In the genomic region with DNA sequence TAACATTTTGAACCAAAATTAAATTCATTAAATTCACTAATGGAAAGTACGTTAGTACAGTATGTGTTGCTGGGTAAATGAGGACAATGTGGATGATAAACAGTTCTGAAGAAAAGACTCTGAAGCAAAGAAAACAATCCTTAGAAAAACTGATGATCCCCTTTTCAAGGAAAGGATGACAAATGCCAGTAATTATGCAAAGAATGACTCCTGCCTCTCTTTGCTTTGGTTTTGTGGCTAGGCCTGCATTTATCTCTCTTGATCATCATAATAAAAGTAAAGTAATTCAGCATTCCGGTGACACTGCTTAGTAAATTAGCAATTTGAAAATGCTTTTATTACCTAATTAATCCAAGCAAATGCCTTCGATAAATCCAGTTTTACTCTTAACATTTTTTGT, we compare ENCODE assay signal across 14 cellular contexts.
DNase-seq lines count a peak whose midpoint lies in the region; ATAC-seq and TF ChIP-seq lines count a peak whose summit lies in the region.
"Had no signal": no experiment of that assay in that cellular context is flagged by ENCODE, and none has a peak within 500 bp of the region (broad histone marks: within the 10 kb centered on the region; RNA-seq: fewer than 3 reads in every experiment).

No MANE protein-coding gene starts in this region.

- no peak for TF ChIP-seq POLR2A in prostate gland (IDR thresholded peaks at IDR 0.05)

- H3K9me3 ChIP-seq in iPS-18a (ENCODE audit: control insufficient read depth, low read depth, low read length) (peaks cover 3% of the 10 kb centered on the region), prostate gland (no peaks in the 10 kb centered on the region)

- H3K9ac ChIP-seq in iPS-18a (ENCODE audit: low read length) = peak overlapping the region; percentile 46

- H3K27ac Mint-ChIP-seq in GM23338 (peak overlapping the region; percentile 93), WTC11 (peak overlapping the region; percentile 95), T-cell (no peak overlapping the region)
- H3K27ac Mint-ChIP-seq: memory B cell had no signal

- POLR2A ChIA-PET in WTC11 (lab: Charles Lee) (no interaction called here), T-cell (lab: Charles Lee) (no interaction called here)

- H3K4me3 Mint-ChIP-seq in GM23338 (peak overlapping the region; percentile 99; the same call in 2 of the 3 replicates), WTC11 (peak overlapping the region; percentile 56), T-cell (no peak overlapping the region)
- H3K4me3 Mint-ChIP-seq: memory B cell had no signal

- H3K4me2 ChIP-seq in GM23338 = peak overlapping the region; percentile 71

- H3K79me2 ChIP-seq in GM23338 (replicated peaks; ENCODE audit: insufficient read depth) = peaks cover 31% of the 10 kb centered on the region

- intact Hi-C loops in prostate gland (cut with DNase I) = no loop called here

- H3K4me3 ChIP-seq in GM23338 (peak overlapping the region; percentile 87), iPS-18a (ENCODE audit: low read length) (peak overlapping the region; percentile 25), prostate gland (no peak overlapping the region), coronary artery (no peak overlapping the region)
- H3K4me3 ChIP-seq: SK-N-MC had no signal

- CTCF ChIA-PET in WTC11 (lab: Charles Lee) = interaction anchor here (2.0 kb wide), 1 partner anchor 51 kb away, joined by 4 read pairs; no protein-coding TSS in a partner anchor
- CTCF ChIA-PET in T-cell (lab: Charles Lee) = interaction anchor here in 1 of 2 donors (1.8 kb wide), 1 partner anchor 47 kb away, joined by 7 read pairs; no protein-coding TSS in a partner anchor

- no peaks in the 10 kb centered on the region for H3K9me2 ChIP-seq in GM23338 (ENCODE audit: insufficient read depth)

- ATAC-seq in GM23338 (no peak), WTC11 (no peak), T-cell (replicated peaks in 1 of 4) (no peak), HG03432 (IDR thresholded peaks at IDR 0.05; ENCODE audit: unreplicated experiment) (no peak)

- H2AFZ ChIP-seq in GM23338 = no peak overlapping the region

- 65% methylated on average over 3 of the region's 3 CpGs for WGBS in prostate gland

- H3K4me1 Mint-ChIP-seq in GM23338 = peaks cover 37% of the 10 kb centered on the region
- peaks cover 51% of the 10 kb centered on the region for H3K4me1 Mint-ChIP-seq in WTC11
- H3K4me1 Mint-ChIP-seq in T-cell = peaks cover 4 to 26% (median 12%) of the 10 kb centered on the region in 3 donors

- H3K36me3 ChIP-seq in GM23338 (ENCODE audit: insufficient read depth) = peaks cover 3% of the 10 kb centered on the region; the same call in 1 of the 2 replicates
- peaks cover 5% of the 10 kb centered on the region for H3K36me3 ChIP-seq in iPS-18a (ENCODE audit: control insufficient read depth, low read depth, low read length)
- no peaks in the 10 kb centered on the region for H3K36me3 ChIP-seq in prostate gland

- H3K27me3 Mint-ChIP-seq in GM23338 (ENCODE audit: insufficient read depth, low read depth, poor library complexity) = peaks cover 3% of the 10 kb centered on the region
- H3K27me3 Mint-ChIP-seq in WTC11 (ENCODE audit: low read depth) = no peaks in the 10 kb centered on the region
- H3K27me3 Mint-ChIP-seq in T-cell = peaks cover 0 to 6% of the 10 kb centered on the region in 2 donors
- H3K27me3 Mint-ChIP-seq: CD4-positive, CD25-positive, alpha-beta regulatory T cell had no signal

- peaks cover 25% of the 10 kb centered on the region; the same call in 1 of the 2 replicates for H3K4me1 ChIP-seq in GM23338 (ENCODE audit: insufficient read depth)
- H3K4me1 ChIP-seq in iPS-18a (ENCODE audit: control insufficient read depth, low read depth, low read length) = peaks cover 17% of the 10 kb centered on the region
- H3K4me1 ChIP-seq in prostate gland (replicated peaks) = no peaks in the 10 kb centered on the region

- TF ChIP-seq CTCF in GM23338 (conservative IDR thresholded peaks at IDR 0.05; ENCODE audit: low read depth in 2 of 2) = no peak
- TF ChIP-seq CTCF in WTC11 (IDR thresholded peaks at IDR 0.05) = no peak
- no peak for TF ChIP-seq CTCF in prostate gland (IDR thresholded peaks at IDR 0.05)
- no peak for TF ChIP-seq CTCF in coronary artery (IDR thresholded peaks at IDR 0.05)

- H3K36me3 Mint-ChIP-seq in GM23338 (ENCODE audit: low read depth) (peaks cover 26% of the 10 kb centered on the region), WTC11 (peaks cover 17% of the 10 kb centered on the region), T-cell (peaks cover 2% of the 10 kb centered on the region)
- H3K36me3 Mint-ChIP-seq: CD4-positive, CD25-positive, alpha-beta regulatory T cell; memory B cell had no signal

- peak overlapping the region; percentile 89 for H3K27ac ChIP-seq in GM23338 (ENCODE audit: low read depth)
- H3K27ac ChIP-seq in iPS-18a (ENCODE audit: low read length) = peak overlapping the region; percentile 24
- no peak overlapping the region for H3K27ac ChIP-seq in prostate gland
- H3K27ac ChIP-seq in coronary artery = no peak overlapping the region

- 0 out of 3 replicates have a peak, but pooled peaks cover 2% of the 10 kb centered on the region for H3K9me3 Mint-ChIP-seq in GM23338
- no peaks in the 10 kb centered on the region for H3K9me3 Mint-ChIP-seq in WTC11
- H3K9me3 Mint-ChIP-seq in T-cell = no peaks in the 10 kb centered on the region
- H3K9me3 Mint-ChIP-seq: memory B cell had no signal

- H4K20me1 ChIP-seq in GM23338 (replicated peaks; ENCODE audit: insufficient read depth) = no peaks in the 10 kb centered on the region

- H3K27me3 ChIP-seq in GM23338 (ENCODE audit: insufficient read depth) (no peaks in the 10 kb centered on the region), iPS-18a (ENCODE audit: control insufficient read depth, insufficient read depth, low read length) (no peaks in the 10 kb centered on the region), prostate gland (replicated peaks; ENCODE audit: insufficient read depth) (no peaks in the 10 kb centered on the region)

- DNase-seq in AG08396 (ENCODE audit: low spot score) (peak; percentile 13), GM23338 (ENCODE audit: low spot score) (peak; percentile 28), WTC11 (ENCODE audit: low spot score) (no peak), prostate gland (ENCODE audit: low spot score) (no peak), T-cell (no peak), coronary artery (ENCODE audit: low spot score) (no peak)
- DNase-seq: effector CD4-positive, alpha-beta T cell; NCI-H1092; NCI-H526 treated with DMSO at 0.1 percent for 48 hours had no signal

- H3F3A ChIP-seq in GM23338 (replicated peaks; ENCODE audit: low read depth) = no peaks in the 10 kb centered on the region

TF ChIP-seq in GM23338, 12 proteins besides CTCF, POLR2A, EP300 and RAD21 (continues in another document):
- TF ChIP-seq NANOG (IDR thresholded peaks at IDR 0.05; ENCODE audit: borderline replicate concordance) (no peak), ZNF114 (CRISPR knock-in tag; IDR thresholded peaks at IDR 0.05) (no peak), JUNB (IDR thresholded peaks at IDR 0.05; ENCODE audit: unreplicated experiment) (no peak), POLR2AphosphoS5 (IDR thresholded peaks at IDR 0.05; ENCODE audit: low read depth) (no peak), STAT1 (IDR thresholded peaks at IDR 0.05; ENCODE audit: unreplicated experiment) (no peak), ZNF331 (CRISPR knock-in tag; IDR thresholded peaks at IDR 0.05; ENCODE audit: low read depth) (no peak)

TF ChIP-seq in WTC11, 78 proteins besides CTCF, POLR2A, EP300 and RAD21:
- TF ChIP-seq KAT7 (CRISPR knock-in tag; IDR thresholded peaks at IDR 0.05; ENCODE audit: borderline replicate concordance) (no peak), NR2C2 (CRISPR knock-in tag; IDR thresholded peaks at IDR 0.05) (no peak), TEAD1 (CRISPR knock-in tag; IDR thresholded peaks at IDR 0.05) (no peak), ZNF219 (CRISPR knock-in tag; IDR thresholded peaks at IDR 0.05; ENCODE audit: borderline replicate concordance) (no peak), FOXK1 (CRISPR knock-in tag; IDR thresholded peaks at IDR 0.05) (no peak), GTF2I (CRISPR knock-in tag; conservative IDR thresholded peaks at IDR 0.05) (no peak)
- TF ChIP-seq, protein P1, sequence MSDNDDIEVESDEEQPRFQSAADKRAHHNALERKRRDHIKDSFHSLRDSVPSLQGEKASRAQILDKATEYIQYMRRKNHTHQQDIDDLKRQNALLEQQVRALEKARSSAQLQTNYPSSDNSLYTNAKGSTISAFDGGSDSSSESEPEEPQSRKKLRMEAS (CRISPR knock-in tag; IDR thresholded peaks at IDR 0.05) = no peak
- TF ChIP-seq, protein P2, sequence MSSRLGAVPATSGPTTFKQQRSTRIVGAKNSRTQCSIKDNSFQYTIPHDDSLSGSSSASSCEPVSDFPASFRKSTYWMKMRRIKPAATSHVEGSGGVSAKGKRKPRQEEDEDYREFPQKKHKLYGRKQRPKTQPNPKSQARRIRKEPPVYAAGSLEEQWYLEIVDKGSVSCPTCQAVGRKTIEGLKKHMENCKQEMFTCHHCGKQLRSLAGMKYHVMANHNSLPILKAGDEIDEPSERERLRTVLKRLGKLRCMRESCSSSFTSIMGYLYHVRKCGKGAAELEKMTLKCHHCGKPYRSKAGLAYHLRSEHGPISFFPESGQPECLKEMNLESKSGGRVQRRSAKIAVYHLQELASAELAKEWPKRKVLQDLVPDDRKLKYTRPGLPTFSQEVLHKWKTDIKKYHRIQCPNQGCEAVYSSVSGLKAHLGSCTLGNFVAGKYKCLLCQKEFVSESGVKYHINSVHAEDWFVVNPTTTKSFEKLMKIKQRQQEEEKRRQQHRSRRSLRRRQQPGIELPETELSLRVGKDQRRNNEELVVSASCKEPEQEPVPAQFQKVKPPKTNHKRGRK (CRISPR knock-in tag; IDR thresholded peaks at IDR 0.05; ENCODE audit: borderline replicate concordance) = no peak

Comparison
In these comparisons a context has a peak if more than half of its experiments do, and no peak if none do; other contexts are left out.
1. DNase-seq: peak in AG08396 (single experiment) and GM23338 (single experiment); none in WTC11 (single experiment), prostate gland (single experiment), T-cell (0 of 34) and coronary artery (single experiment).
2. H3K27ac ChIP-seq: peak in GM23338 (single experiment) and iPS-18a (single experiment); none in prostate gland (0 of 2) and coronary artery (0 of 2).
3. H3K4me3 ChIP-seq: peak in GM23338 (single experiment) and iPS-18a (single experiment); none in prostate gland (0 of 2) and coronary artery (single experiment).
4. H3K27ac Mint-ChIP-seq: peak in GM23338 (single experiment) and WTC11 (single experiment); none in T-cell (0 of 2).
5. H3K4me3 Mint-ChIP-seq: peak in GM23338 (single experiment) and WTC11 (single experiment); none in T-cell (0 of 3).